Comparison of ENCODE assay signal across 8 cellular contexts in genomic region chr5:172420215-172420934, GRCh38. TPM values are rescaled to one million over a fixed set of nuclear protein-coding genes. Genes with fewer than 3 reads are reported as not detected.
DNase-seq lines count a peak whose midpoint lies in the region; ATAC-seq, FAIRE-seq and TF ChIP-seq lines count a peak whose summit lies in the region.

No MANE protein-coding gene starts in this region.

- H3K18ac ChIP-seq in IMR-90 (ENCODE audit: low read depth, low read length) = peak overlapping the region; percentile 58

- in situ Hi-C loops in IMR-90 (cut with MboI; ENCODE audit: low sequenced_read_pairs) = no loop called here

- dilution Hi-C loops in IMR-90 (cut with HindIII; ENCODE audit: low sequenced_read_pairs, unreplicated experiment) = no loop called here

- H3K27ac ChIP-seq in IMR-90 (ENCODE audit: insufficient read depth, low read length) (peak overlapping the region; percentile 46; the same call in 1 of the 2 replicates), ascending aorta (peak overlapping the region; percentile 71 to 81), small intestine (ENCODE audit: low read depth in 1 of 2, low read length in 1 of 2) (peak overlapping the region in 1 of 2 donors; percentile 92)

- H3K23ac ChIP-seq in IMR-90 (ENCODE audit: low read depth, low read length) = no peak overlapping the region

- ATAC-seq in IMR-90 (ENCODE audit: low read depth) (peak; percentile 48), HG02884 (IDR thresholded peaks at IDR 0.05; ENCODE audit: unreplicated experiment) (no peak), HG03108 (IDR thresholded peaks at IDR 0.05; ENCODE audit: unreplicated experiment) (no peak)
- no peak for ATAC-seq in stimulated activated effector memory CD8-positive, alpha-beta T cell treated with anti-CD3 and anti-CD28 coated beads, Interleukin-12 subunit alpha, Interleukin-12 subunit beta, amount 100 ng/mL, for 72 hours

- H3K4me2 ChIP-seq in IMR-90 (ENCODE audit: low read depth, low read length) = no peak overlapping the region

- peak overlapping the region; percentile 3; the same call in 1 of the 2 replicates for H3K4ac ChIP-seq in IMR-90 (ENCODE audit: low read depth, low read length)

- no TSS peak for BruUV-seq in IMR-90 (replicated peaks; lab: Mats Ljungman, UMichigan)

- H3K56ac ChIP-seq in IMR-90 (ENCODE audit: extremely low read depth, insufficient read depth, low read length) = no peak overlapping the region

- peak overlapping the region; percentile 22; the same call in 1 of the 3 replicates for H2BK15ac ChIP-seq in IMR-90 (ENCODE audit: low read depth, low read length)

- H3K9me3 Mint-ChIP-seq in CD14-positive monocyte = peaks cover 0 to 2% (median 0%) of the 10 kb centered on the region in 7 donors
- no peaks in the 10 kb centered on the region for H3K9me3 Mint-ChIP-seq in stimulated activated effector memory CD8-positive, alpha-beta T cell treated with anti-CD3 and anti-CD28 coated beads, Interleukin-12 subunit alpha, Interleukin-12 subunit beta, amount 100 ng/mL, for 72 hours

- H2AFZ ChIP-seq in IMR-90 (replicated peaks; ENCODE audit: low read length, poor library complexity) = no peak overlapping the region

- H3K79me1 ChIP-seq in IMR-90 (ENCODE audit: low read depth in 1 of 2, low read length in 2 of 2) = peaks cover 16 to 76% of the 10 kb centered on the region in 2 experiments

- H2BK20ac ChIP-seq in IMR-90 (ENCODE audit: low read depth, low read length) = no peak overlapping the region

- TF ChIP-seq CTCF in CD14-positive monocyte (IDR thresholded peaks at IDR 0.05) (no peak), IMR-90 (conservative IDR thresholded peaks at IDR 0.05; ENCODE audit: low read depth, low read length) (no peak), ascending aorta (IDR thresholded peaks at IDR 0.05) (no peak)

- H3K27me3 ChIP-seq in IMR-90 (ENCODE audit: control insufficient read depth, insufficient read depth, low read length) (no peaks in the 10 kb centered on the region), ascending aorta (no peaks in the 10 kb centered on the region), small intestine (ENCODE audit: control insufficient read depth in 2 of 2, insufficient read depth in 2 of 2, low read length in 2 of 2) (no peaks in the 10 kb centered on the region)

- no peak overlapping the region for H4K91ac ChIP-seq in IMR-90 (ENCODE audit: insufficient read depth, low read depth, low read length)

- peaks cover 49% of the 10 kb centered on the region for H4K20me1 ChIP-seq in IMR-90 (ENCODE audit: insufficient read depth, low read length)

- peak overlapping the region in 1 of 2 experiments; percentile 56; a peak in 1 of 4 replicates for H4K8ac ChIP-seq in IMR-90 (ENCODE audit: low read depth in 2 of 2, low read length in 2 of 2)

- FAIRE-seq in small intestine (lab: Jason Lieb, UNC) = no peak

- TF ChIP-seq POLR2A in IMR-90 (IDR thresholded peaks at IDR 0.05; ENCODE audit: low read depth, low read length) = no peak

- TF ChIP-seq RAD21 in IMR-90 (IDR thresholded peaks at IDR 0.05; ENCODE audit: low read length) = no peak

- peak overlapping the region; percentile 57; the same call in 1 of the 2 replicates for H2AK5ac ChIP-seq in IMR-90 (ENCODE audit: low read depth, low read length)

- H3K14ac ChIP-seq in IMR-90 (replicated peaks; ENCODE audit: low read depth, low read length) = 0 out of 2 replicates have a peak overlapping the region, but pooled peaks have one; percentile 4

- intact Hi-C loops in CD14-positive monocyte (cut with micrococcal nuclease) = loop anchor here in 1 of 2 donors (5.0 kb wide), 1 partner anchor 37 kb away; no protein-coding TSS in a partner anchor
- intact Hi-C loops in IMR-90 (cut with micrococcal nuclease) = no loop called here
- intact Hi-C loops in ascending aorta (cut with DNase I) = no loop called here

- H3K4me3 Mint-ChIP-seq in CD14-positive monocyte = peak overlapping the region in 1 of 2 donors; percentile 83
- H3K4me3 Mint-ChIP-seq in stimulated activated effector memory CD8-positive, alpha-beta T cell treated with anti-CD3 and anti-CD28 coated beads, Interleukin-12 subunit alpha, Interleukin-12 subunit beta, amount 100 ng/mL, for 72 hours = no peak overlapping the region

- peak overlapping the region; percentile 49 for H2AK9ac ChIP-seq in IMR-90 (replicated peaks; ENCODE audit: low read depth, low read length, poor library complexity)

- peak overlapping the region; percentile 24; the same call in 1 of the 2 replicates for H2BK120ac ChIP-seq in IMR-90 (ENCODE audit: low read depth, low read length)

- H4K5ac ChIP-seq in IMR-90 (ENCODE audit: low read depth, low read length) = peak overlapping the region; percentile 14; the same call in 1 of the 2 replicates

- peaks cover 7 to 8% (median 8%) of the 10 kb centered on the region in 3 donors for H3K27me3 Mint-ChIP-seq in CD14-positive monocyte (ENCODE audit: low read depth in 3 of 3)

- no peak overlapping the region for H3K9ac ChIP-seq in IMR-90 (ENCODE audit: low read depth, low read length)

- H2BK5ac ChIP-seq in IMR-90 (ENCODE audit: low read depth, low read length, poor library complexity, severe bottlenecking) = peak overlapping the region; percentile 3

- H3K36me3 ChIP-seq in IMR-90 (ENCODE audit: control insufficient read depth, insufficient read depth, low read length) = peaks cover 28% of the 10 kb centered on the region; the same call in 1 of the 2 replicates
- peaks cover 0 to 7% of the 10 kb centered on the region in 2 donors for H3K36me3 ChIP-seq in ascending aorta
- H3K36me3 ChIP-seq in small intestine (ENCODE audit: control insufficient read depth in 2 of 2, insufficient read depth in 2 of 2, low read length in 2 of 2) = no peaks in the 10 kb centered on the region

- H3K9me3 ChIP-seq in IMR-90 (ENCODE audit: control insufficient read depth, insufficient read depth, low read length) (no peaks in the 10 kb centered on the region), ascending aorta (no peaks in the 10 kb centered on the region), small intestine (ENCODE audit: control insufficient read depth, low read depth) (no peaks in the 10 kb centered on the region)

- WGBS in IMR-90 (ENCODE audit: extremely low coverage in 2 of 2, insufficient read length in 1 of 2), 2 experiments = no CpG with 5 or more reads among the region's 10 CpGs
- WGBS in small intestine, 3 donors = 9 to 30% (median 20%) methylated on average over 10 of the region's 10 CpGs

- DNase-seq in CD14-positive monocyte (ENCODE audit: low spot score) (no peak), IMR-90 (peak; percentile 94), ascending aorta (ENCODE audit: low spot score in 2 of 2) (peak in 1 of 2 donors; percentile 89), hypothalamus (lab: John Stamatoyannopoulos, UW) (peak in 42 of 51 donors; percentile 29 to 91 (median 66)), small intestine (peak; percentile 99)
- DNase-seq in stimulated activated effector memory CD8-positive, alpha-beta T cell treated with anti-CD3 and anti-CD28 coated beads, Interleukin-12 subunit alpha, Interleukin-12 subunit beta, amount 100 ng/mL, for 72 hours (ENCODE audit: low spot score in 2 of 2) = no peak

- CTCF ChIA-PET in IMR-90 (lab: Yijun Ruan, JAX) = interaction anchor here (2.3 kb wide), 1 partner anchor 32 kb away, joined by 6 read pairs; no protein-coding TSS in a partner anchor

- H3K27ac Mint-ChIP-seq in CD14-positive monocyte = peak overlapping the region in 6 of 7 donors; percentile 38 to 85 (median 70)
- H3K27ac Mint-ChIP-seq in stimulated activated effector memory CD8-positive, alpha-beta T cell treated with anti-CD3 and anti-CD28 coated beads, Interleukin-12 subunit alpha, Interleukin-12 subunit beta, amount 100 ng/mL, for 72 hours = no peak overlapping the region

- H3K36me3 Mint-ChIP-seq in CD14-positive monocyte = peaks cover 0 to 2% of the 10 kb centered on the region in 2 donors
- no peaks in the 10 kb centered on the region for H3K36me3 Mint-ChIP-seq in stimulated activated effector memory CD8-positive, alpha-beta T cell treated with anti-CD3 and anti-CD28 coated beads, Interleukin-12 subunit alpha, Interleukin-12 subunit beta, amount 100 ng/mL, for 72 hours

- POLR2A ChIA-PET in IMR-90 (lab: Charles Lee; ENCODE audit: unreplicated experiment) = no interaction called here

- H3K4me1 ChIP-seq in IMR-90 (ENCODE audit: control insufficient read depth, insufficient read depth, low read length) = peaks cover 29% of the 10 kb centered on the region
- peaks cover 10 to 31% of the 10 kb centered on the region in 2 donors for H3K4me1 ChIP-seq in ascending aorta
- peaks cover 4 to 14% of the 10 kb centered on the region in 2 donors for H3K4me1 ChIP-seq in small intestine (ENCODE audit: control insufficient read depth in 2 of 2, insufficient read depth in 1 of 2, low read depth in 1 of 2, low read length in 1 of 2)

- H3K9me1 ChIP-seq in IMR-90 (ENCODE audit: insufficient read depth, low read length) = peaks cover 30% of the 10 kb centered on the region

- peaks cover 41% of the 10 kb centered on the region for H3K4me1 Mint-ChIP-seq in CD14-positive monocyte
- no peaks in the 10 kb centered on the region for H3K4me1 Mint-ChIP-seq in stimulated activated effector memory CD8-positive, alpha-beta T cell treated with anti-CD3 and anti-CD28 coated beads, Interleukin-12 subunit alpha, Interleukin-12 subunit beta, amount 100 ng/mL, for 72 hours

- H3K4me3 ChIP-seq in IMR-90 (ENCODE audit: insufficient read depth, low read depth, low read length) (no peak overlapping the region), ascending aorta (peak overlapping the region in 1 of 2 donors; percentile 19), small intestine (ENCODE audit: low read depth in 1 of 2, low read length in 2 of 2) (no peak overlapping the region)

TF ChIP-seq in IMR-90, 13 proteins besides CTCF, POLR2A, EP300 and RAD21:
- TF ChIP-seq MAFK (IDR thresholded peaks at IDR 0.05; ENCODE audit: low read depth, low read length) = no peak
- peak; percentile 99 for TF ChIP-seq CEBPB (IDR thresholded peaks at IDR 0.05; ENCODE audit: low read depth, low read length)
- TF ChIP-seq USF2 (IDR thresholded peaks at IDR 0.05; ENCODE audit: low read depth, low read length) = 0 out of 2 replicates have a peak, but pooled peaks have one; percentile 12

RNA-seq across cellular contexts. Expression of gene SH3PXD2B, which starts 34.0 kb away (rescaled TPM):
- polyA plus RNA-seq in CD14-positive monocyte (under 1 TPM; 0.19 to 0.31 TPM), IMR-90 (2012; rRNA removed) (14.4 and 15.0 TPM in 2 replicates), small intestine (10 to 100 TPM in 1 of 3 donors, 1 to 10 TPM in 2; 1.1 to 11.0 (median 1.9) TPM)
- total RNA-seq in IMR-90 (2012; rRNA removed) (7.8 and 8.2 TPM in 2 replicates), ascending aorta (60.8 TPM)
- polyA plus RNA-seq in IMR-90 (2012; cell fraction: cytosol; rRNA removed) = 6.6 and 11.4 TPM in 2 replicates
- polyA plus RNA-seq in IMR-90 (2012; cell fraction: nucleus; rRNA removed; ENCODE audit: low replicate concordance) = 16.7 and 24.7 TPM in 2 replicates

Comparison
In these comparisons a context has a peak if more than half of its experiments do, and no peak if none do; other contexts are left out.
1. DNase-seq: peak in IMR-90 (single experiment), hypothalamus (42 of 51) and small intestine (single experiment); none in CD14-positive monocyte (single experiment) and stimulated activated effector memory CD8-positive, alpha-beta T cell treated with anti-CD3 and anti-CD28 coated beads, Interleukin-12 subunit alpha, Interleukin-12 subunit beta, amount 100 ng/mL, for 72 hours (0 of 2).